23 cellular contexts compared by ENCODE assay signal in the genomic region with DNA sequence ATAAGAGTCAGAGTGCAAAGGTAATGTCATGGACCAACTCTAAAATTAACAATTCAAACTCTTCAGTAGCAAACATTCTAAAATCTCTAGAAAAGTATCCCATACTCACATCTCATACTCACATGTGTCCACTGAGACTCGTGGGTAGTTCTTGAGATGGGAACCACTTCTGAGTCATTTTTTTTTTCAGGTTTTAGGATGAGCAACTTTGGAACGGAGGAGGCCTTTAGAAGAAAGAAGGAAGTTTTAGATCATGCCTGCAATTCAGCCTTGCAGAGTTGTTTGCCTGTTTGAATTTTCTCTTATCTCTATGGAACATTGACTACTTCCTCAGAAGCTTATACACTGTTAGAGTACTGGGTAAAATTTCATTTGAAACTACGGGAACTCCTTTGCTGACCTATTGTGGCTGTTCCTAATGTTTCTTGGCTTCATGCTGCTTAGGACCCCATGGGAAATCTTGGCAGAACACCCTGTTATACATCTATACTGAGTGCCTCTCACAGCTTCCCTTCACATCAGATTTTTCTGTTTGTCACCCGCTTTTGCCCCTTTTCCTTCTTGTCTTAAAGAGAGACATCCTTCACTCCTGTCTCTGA.
A peak's percentile ranks its signal among the peaks of the same experiment; 100 is the strongest.
DNase-seq lines count a peak whose midpoint lies in the region; ATAC-seq and TF ChIP-seq lines count a peak whose summit lies in the region.
"Had no signal": no experiment of that assay in that cellular context is flagged by ENCODE, and none has a peak within 500 bp of the region (broad histone marks: within the 10 kb centered on the region; RNA-seq: fewer than 3 reads in every experiment).

No MANE protein-coding gene starts in this region.

- H4K20me1 ChIP-seq in GM23248 (ENCODE audit: insufficient read depth) (no peaks in the 10 kb centered on the region), neural progenitor cell (ENCODE audit: low read depth) (peaks cover 26% of the 10 kb centered on the region)

- POLR2A ChIA-PET in T-cell (lab: Charles Lee): no interaction called here

- no peak overlapping the region for H3K9ac ChIP-seq in GM23248
- no peak overlapping the region for H3K9ac ChIP-seq in neural progenitor cell

- intact Hi-C loops in dendritic cell treated with granulocyte-macrophage colony-stimulating factor and Interleukin-4, amounts not matched to agents 40 ng/mL and 50 ng/mL, for 4 days (cut with micrococcal nuclease): loop anchor here (10.0 kb wide), 1 partner anchor 60 kb away; no protein-coding TSS in a partner anchor
- intact Hi-C loops in right cardiac atrium (cut with DNase I): no loop called here

- ATAC-seq in right cardiac atrium: peak; percentile 94 to 96
- no peak for ATAC-seq in GM18498 (IDR thresholded peaks at IDR 0.05; ENCODE audit: unreplicated experiment)
- ATAC-seq in GM19395 (IDR thresholded peaks at IDR 0.05; ENCODE audit: unreplicated experiment): no peak
- ATAC-seq in T-cell (replicated peaks in 1 of 4): no peak
- ATAC-seq: A549; natural killer cell treated with Interleukin-12 subunit alpha and Interleukin-12 subunit beta and Interleukin-15 and Interleukin-18, amount 100 ng/mL, for 72 hours; stimulated activated naive CD8-positive, alpha-beta T cell treated with anti-CD3 and anti-CD28 coated beads, Interleukin-15, Interleukin-2, amounts not matched to agents 100 U/mL and 50 U/mL, for 24 hours had no signal

- no peaks in the 10 kb centered on the region for H3K36me3 Mint-ChIP-seq in dendritic cell treated with granulocyte-macrophage colony-stimulating factor and Interleukin-4, amounts not matched to agents 40 ng/mL and 50 ng/mL, for 4 days (ENCODE audit: low read depth)
- H3K36me3 Mint-ChIP-seq in T-cell (peaks cover 35% of the 10 kb centered on the region), neural progenitor cell (peaks cover 6% of the 10 kb centered on the region)
- H3K36me3 Mint-ChIP-seq: natural killer cell treated with Interleukin-12 subunit alpha and Interleukin-12 subunit beta and Interleukin-15 and Interleukin-18, amount 100 ng/mL, for 72 hours had no signal

- H3K4me3 ChIP-seq in GM23248 (no peak overlapping the region), right cardiac atrium (ENCODE audit: low read length) (peak overlapping the region; percentile 23), skeletal muscle cell (ENCODE audit: low read depth, low read length) (peak overlapping the region; percentile 14), neural progenitor cell (no peak overlapping the region)
- H3K4me3 ChIP-seq: A549, Peyer's patch, uterus had no signal

- no peaks in the 10 kb centered on the region for H3K9me3 ChIP-seq in GM23248 (ENCODE audit: low read depth)
- no peaks in the 10 kb centered on the region for H3K9me3 ChIP-seq in right cardiac atrium (ENCODE audit: control insufficient read depth, low read length)
- H3K9me3 ChIP-seq in neural progenitor cell (ENCODE audit: low read depth): no peaks in the 10 kb centered on the region
- H3K9me3 ChIP-seq: A549, BE2C, Peyer's patch, uterus had no signal

- peak; percentile 28 for DNase-seq in GM23248
- DNase-seq in right cardiac atrium: no peak
- DNase-seq in skeletal muscle cell (ENCODE audit: low read depth): peak; percentile 54
- no peak for DNase-seq in T-cell
- DNase-seq in neural progenitor cell (ENCODE audit: low spot score): no peak
- DNase-seq: activated naive CD4-positive, alpha-beta T cell treated with anti-CD3 and anti-CD28 coated beads for 36 hours; activated T-cell treated with anti-CD3 and anti-CD28 coated beads, Interleukin-2, amount 50 U/mL, for 24 hours; anterior cingulate cortex; BE2C; Calu3; NCI-H1092 treated with DMSO at 0.1 percent for 48 hours; NCI-H2029 treated with DMSO at 0.1 percent for 48 hours; NCI-H446; Peyer's patch; posterior cingulate gyrus; stimulated activated CD4-positive, alpha-beta T cell treated with anti-CD3 and anti-CD28 coated beads, Interleukin-4, amount 100 ng/mL, for 1 hour; stimulated activated naive CD8-positive, alpha-beta T cell treated with anti-CD3 and anti-CD28 coated beads, Interleukin-15, Interleukin-2, amounts not matched to agents 100 U/mL and 50 U/mL, for 24 hours had no signal

- H3K79me2 ChIP-seq in GM23248 (ENCODE audit: insufficient read depth): no peaks in the 10 kb centered on the region
- peaks cover 89% of the 10 kb centered on the region for H3K79me2 ChIP-seq in neural progenitor cell (ENCODE audit: low read depth)

- no peaks in the 10 kb centered on the region for H3K9me2 ChIP-seq in GM23248 (ENCODE audit: insufficient read depth)

- H3K4me2 ChIP-seq in GM23248 (ENCODE audit: unreplicated experiment) (no peak overlapping the region), neural progenitor cell (no peak overlapping the region)

- H3K27me3 Mint-ChIP-seq in dendritic cell treated with granulocyte-macrophage colony-stimulating factor and Interleukin-4, amounts not matched to agents 40 ng/mL and 50 ng/mL, for 4 days: no peaks in the 10 kb centered on the region
- H3K27me3 Mint-ChIP-seq in T-cell: no peaks in the 10 kb centered on the region
- H3K27me3 Mint-ChIP-seq in neural progenitor cell (ENCODE audit: insufficient read depth, low read depth): no peaks in the 10 kb centered on the region
- H3K27me3 Mint-ChIP-seq: activated T-cell treated with anti-CD3 and anti-CD28 coated beads, Interleukin-2, amount 50 U/mL, for 24 hours; natural killer cell treated with Interleukin-12 subunit alpha and Interleukin-12 subunit beta and Interleukin-15 and Interleukin-18, amount 100 ng/mL, for 72 hours had no signal

- no peaks in the 10 kb centered on the region for H3K9me3 Mint-ChIP-seq in dendritic cell treated with granulocyte-macrophage colony-stimulating factor and Interleukin-4, amounts not matched to agents 40 ng/mL and 50 ng/mL, for 4 days
- H3K9me3 Mint-ChIP-seq in T-cell (no peaks in the 10 kb centered on the region), neural progenitor cell (no peaks in the 10 kb centered on the region)
- H3K9me3 Mint-ChIP-seq: activated naive CD4-positive, alpha-beta T cell treated with anti-CD3 and anti-CD28 coated beads for 36 hours; activated T-cell treated with anti-CD3 and anti-CD28 coated beads, Interleukin-2, amount 50 U/mL, for 24 hours; natural killer cell treated with Interleukin-12 subunit alpha and Interleukin-12 subunit beta and Interleukin-15 and Interleukin-18, amount 100 ng/mL, for 72 hours had no signal

- CTCF ChIA-PET in T-cell (lab: Charles Lee): no interaction called here

- TF ChIP-seq CTCF in neural progenitor cell (IDR thresholded peaks at IDR 0.05): no peak

- H3F3A ChIP-seq in GM23248 (ENCODE audit: insufficient read depth): no peaks in the 10 kb centered on the region
- peaks cover 6% of the 10 kb centered on the region for H3F3A ChIP-seq in neural progenitor cell (ENCODE audit: low read depth)

- H3K4me1 ChIP-seq in GM23248 (ENCODE audit: insufficient read depth) (no peaks in the 10 kb centered on the region), right cardiac atrium (ENCODE audit: control insufficient read depth, insufficient read depth, low read length) (peaks cover under 1% of the 10 kb centered on the region), neural progenitor cell (peaks cover 12% of the 10 kb centered on the region)
- H3K4me1 ChIP-seq: BE2C, uterus had no signal

- in situ Hi-C loops in GM23248 (cut with MboI): no loop called here

- 36 to 39% methylated on average over 4 of the region's 4 CpGs for WGBS in GM23248 (ENCODE audit: low coverage in 1 of 2, low lambda C conversion rate in 2 of 2, missing lambda C conversion rate in 2 of 2), 2 experiments
- WGBS in right cardiac atrium: 31% methylated on average over 4 of the region's 4 CpGs

- H2AFZ ChIP-seq in GM23248: no peak overlapping the region
- no peak overlapping the region for H2AFZ ChIP-seq in neural progenitor cell (replicated peaks)

- no peak overlapping the region for H3K4me3 Mint-ChIP-seq in dendritic cell treated with granulocyte-macrophage colony-stimulating factor and Interleukin-4, amounts not matched to agents 40 ng/mL and 50 ng/mL, for 4 days
- no peak overlapping the region for H3K4me3 Mint-ChIP-seq in T-cell
- H3K4me3 Mint-ChIP-seq in neural progenitor cell: no peak overlapping the region
- H3K4me3 Mint-ChIP-seq: activated naive CD4-positive, alpha-beta T cell treated with anti-CD3 and anti-CD28 coated beads for 36 hours; activated T-cell treated with anti-CD3 and anti-CD28 coated beads, Interleukin-2, amount 50 U/mL, for 24 hours; natural killer cell treated with Interleukin-12 subunit alpha and Interleukin-12 subunit beta and Interleukin-15 and Interleukin-18, amount 100 ng/mL, for 72 hours had no signal

- H3K36me3 ChIP-seq in GM23248 (ENCODE audit: low read depth) (no peaks in the 10 kb centered on the region), neural progenitor cell (peaks cover 2% of the 10 kb centered on the region)
- H3K36me3 ChIP-seq: BE2C, Peyer's patch, uterus had no signal

- H3K27me3 ChIP-seq in GM23248 (replicated peaks; ENCODE audit: insufficient read depth): no peaks in the 10 kb centered on the region
- no peaks in the 10 kb centered on the region for H3K27me3 ChIP-seq in right cardiac atrium (ENCODE audit: control insufficient read depth, insufficient read depth)
- H3K27me3 ChIP-seq in neural progenitor cell: no peaks in the 10 kb centered on the region
- H3K27me3 ChIP-seq: BE2C, Peyer's patch, uterus had no signal

- H3K27ac Mint-ChIP-seq in dendritic cell treated with granulocyte-macrophage colony-stimulating factor and Interleukin-4, amounts not matched to agents 40 ng/mL and 50 ng/mL, for 4 days: peak overlapping the region; percentile 21
- no peak overlapping the region for H3K27ac Mint-ChIP-seq in T-cell
- H3K27ac Mint-ChIP-seq in neural progenitor cell: no peak overlapping the region
- H3K27ac Mint-ChIP-seq: activated naive CD4-positive, alpha-beta T cell treated with anti-CD3 and anti-CD28 coated beads for 36 hours; activated T-cell treated with anti-CD3 and anti-CD28 coated beads, Interleukin-2, amount 50 U/mL, for 24 hours; natural killer cell treated with Interleukin-12 subunit alpha and Interleukin-12 subunit beta and Interleukin-15 and Interleukin-18, amount 100 ng/mL, for 72 hours had no signal

- peaks cover 30% of the 10 kb centered on the region for H3K4me1 Mint-ChIP-seq in dendritic cell treated with granulocyte-macrophage colony-stimulating factor and Interleukin-4, amounts not matched to agents 40 ng/mL and 50 ng/mL, for 4 days (ENCODE audit: low read depth)
- H3K4me1 Mint-ChIP-seq in T-cell (peaks cover 9 to 21% (median 9%) of the 10 kb centered on the region in 3 donors), neural progenitor cell (peaks cover 6% of the 10 kb centered on the region)

- H3K27ac ChIP-seq in GM23248: no peak overlapping the region
- H3K27ac ChIP-seq in right cardiac atrium (ENCODE audit: low read length): peak overlapping the region; percentile 94
- no peak overlapping the region for H3K27ac ChIP-seq in neural progenitor cell
- H3K27ac ChIP-seq: Peyer's patch had no signal

Comparison
In these comparisons a context has a peak if more than half of its experiments do, and no peak if none do; other contexts are left out.
1. DNase-seq: peak in GM23248 (single experiment) and skeletal muscle cell (single experiment); none in right cardiac atrium (0 of 3), T-cell (0 of 34) and neural progenitor cell (single experiment).
2. H3K4me3 ChIP-seq: peak in right cardiac atrium (single experiment) and skeletal muscle cell (single experiment); none in GM23248 (single experiment) and neural progenitor cell (single experiment).
3. ATAC-seq: peak in right cardiac atrium (2 of 2); none in GM18498 (single experiment), GM19395 (single experiment) and T-cell (0 of 4).